Comparison of ENCODE assay signal across 12 cellular contexts in genomic region chr1:26307966-26308899, GRCh38. TPM values are rescaled to one million over a fixed set of nuclear protein-coding genes. Genes with fewer than 3 reads are reported as not detected.
DNase-seq lines count a peak whose midpoint lies in the region; ATAC-seq, FAIRE-seq and TF ChIP-seq lines count a peak whose summit lies in the region.
"Not testable (repeated sequence)": the region's sequence is repeated elsewhere in the genome, so short reads cannot be mapped to it uniquely, and the experiment has no call there.
"Had no signal": no experiment of that assay in that cellular context is flagged by ENCODE, and none has a peak within 500 bp of the region (broad histone marks: within the 10 kb centered on the region; RNA-seq: fewer than 3 reads in every experiment).

No MANE protein-coding gene starts in this region.

- not testable (repeated sequence) for H3K36me3 Mint-ChIP-seq in CD4-positive, alpha-beta memory T cell; WTC11

- TF ChIP-seq CTCF in PC-9 (conservative IDR thresholded peaks at IDR 0.05); WTC11 (IDR thresholded peaks at IDR 0.05); K562 (IDR thresholded peaks at IDR 0.05 in 2 of 3, conservative IDR thresholded peaks at IDR 0.05 in 1 of 3; ENCODE audit: insufficient read depth in 2 of 3, low read depth in 1 of 3, low read length in 3 of 3): not testable (repeated sequence)

- H3K4me2 ChIP-seq in PC-9 (0 out of 2 replicates have a peak overlapping the region, but pooled peaks have one; percentile 89), K562 (ENCODE audit: insufficient read depth, low read length) (peak overlapping the region; percentile 89)

- H3K36me3 ChIP-seq in CD4-positive, alpha-beta memory T cell (ENCODE audit: insufficient read depth, low read length); KOPT-K1 (ENCODE audit: insufficient read depth, low read length); PC-9 (ENCODE audit: low read depth); K562 (ENCODE audit: control insufficient read depth, insufficient read depth, low read length): not testable (repeated sequence)

- H3K79me2 ChIP-seq in PC-9 (ENCODE audit: low read depth) (peaks cover 28% of the 10 kb centered on the region), K562 (ENCODE audit: control insufficient read depth, insufficient read depth, low read length) (peaks cover 13% of the 10 kb centered on the region; the same call in 2 of the 3 replicates)

- not testable (repeated sequence) for H3K9me3 Mint-ChIP-seq in CD4-positive, alpha-beta memory T cell; WTC11

- not testable (repeated sequence) for H3K27me3 ChIP-seq in CD4-positive, alpha-beta memory T cell (ENCODE audit: insufficient read depth, low read length); PC-9 (ENCODE audit: insufficient read depth, low read depth); K562 (ENCODE audit: control insufficient read depth in 2 of 2, insufficient read depth in 2 of 2, low read length in 2 of 2); mononuclear cell (ENCODE audit: insufficient read depth, low read length)

- TF ChIP-seq RAD21 in K562 (CRISPR knock-in tag; conservative IDR thresholded peaks at IDR 0.05 in 1 of 2, IDR thresholded peaks at IDR 0.05 in 1 of 2): not testable (repeated sequence)

- H3K9ac ChIP-seq in K562 (ENCODE audit: insufficient read depth in 1 of 2, low read depth in 2 of 2, low read length in 2 of 2): peak overlapping the region; percentile 72 to 88; a peak in 3 of 4 replicates

- H3K4me3 ChIP-seq in CD4-positive, alpha-beta memory T cell (ENCODE audit: low read length in 2 of 2): peak overlapping the region; percentile 29 to 69
- H3K4me3 ChIP-seq in PC-9, K562: not testable (repeated sequence)
- peak overlapping the region; percentile 4 for H3K4me3 ChIP-seq in mononuclear cell (ENCODE audit: low read length)

- not testable (repeated sequence) for H3K27me3 Mint-ChIP-seq in CD4-positive, alpha-beta memory T cell; WTC11 (ENCODE audit: low read depth)

- CTCF ChIA-PET in CD4-positive, alpha-beta memory T cell (lab: Charles Lee; ENCODE audit: partially characterized antibody): interaction anchor here (0.7 to 25.6 kb wide), 12 partner anchors 12 to 109 kb away, joined by 3 to 1027 read pairs (median 5); partner anchors contain the start of genes CD52 and SH3BGRL3
- CTCF ChIA-PET in PC-9 (lab: Charles Lee); K562 (lab: Yijun Ruan, JAX; ENCODE audit: low intra/inter-chr PET ratio): not testable (repeated sequence)
- CTCF ChIA-PET in WTC11 (lab: Charles Lee): interaction anchor here (0.6 to 5.2 kb wide), 11 partner anchors 13 to 977 kb away, joined by 3 to 42 read pairs (median 4); partner anchors contain the start of genes CEP85, SH3BGRL3 and ZNF593

- peak overlapping the region; percentile 81 to 98 (median 96) for H3K27ac Mint-ChIP-seq in CD4-positive, alpha-beta memory T cell
- peak overlapping the region; percentile 19 for H3K27ac Mint-ChIP-seq in WTC11

- peak overlapping the region; percentile 74 for H3K27ac ChIP-seq in CD4-positive, alpha-beta memory T cell (ENCODE audit: low read depth, low read length)
- peak overlapping the region; percentile 96 for H3K27ac ChIP-seq in KOPT-K1 (ENCODE audit: low read depth, low read length, poor library complexity, severe bottlenecking)
- not testable (repeated sequence) for H3K27ac ChIP-seq in PC-9
- H3K27ac ChIP-seq in K562 (ENCODE audit: extremely low read depth, low read depth, low read length): peak overlapping the region; percentile 86

- FAIRE-seq in K562 (lab: Jason Lieb, UNC): peak; percentile 86

- H3K9me1 ChIP-seq in K562 (ENCODE audit: control insufficient read depth, insufficient read depth, low read length): not testable (repeated sequence)

- not testable (repeated sequence) for TF ChIP-seq EP300 in K562 (IDR thresholded peaks at IDR 0.05; ENCODE audit: low read length)

- H2AFZ ChIP-seq in PC-9: not testable (repeated sequence)
- H2AFZ ChIP-seq in K562 (ENCODE audit: low read depth, low read length): peak overlapping the region; percentile 99

- in situ Hi-C loops in K562 (cut with MboI): not testable (repeated sequence)

- not testable (repeated sequence) for ATAC-seq in WTC11
- ATAC-seq in K562: peak; percentile 45

- intact Hi-C loops in CD4-positive, alpha-beta memory T cell (cut with micrococcal nuclease): loop anchor here (1.0 kb wide), 2 partner anchors 9 to 21 kb away; partner anchors contain the start of gene CD52
- intact Hi-C loops in PC-9 (cut with micrococcal nuclease; ENCODE audit: unreplicated experiment): loop anchor here (5.0 kb wide), 1 partner anchor 49 kb away; no protein-coding TSS in a partner anchor
- intact Hi-C loops in K562 (cut with micrococcal nuclease): not testable (repeated sequence)

- H3K9me3 ChIP-seq in CD4-positive, alpha-beta memory T cell (ENCODE audit: control insufficient read depth in 1 of 2, low read length in 2 of 2); KOPT-K1 (ENCODE audit: insufficient read depth, low read length, poor library complexity, severe bottlenecking); PC-9 (ENCODE audit: insufficient read depth, low read depth); K562 (replicated peaks; ENCODE audit: control insufficient read depth, insufficient read depth, low read depth, low read length); mononuclear cell (ENCODE audit: low read depth, low read length): not testable (repeated sequence)

- peaks cover 44% of the 10 kb centered on the region for H3K4me1 ChIP-seq in CD4-positive, alpha-beta memory T cell (ENCODE audit: insufficient read depth, low read length)
- H3K4me1 ChIP-seq in PC-9 (replicated peaks; ENCODE audit: insufficient read depth): peaks cover 17% of the 10 kb centered on the region
- peaks cover 28 to 31% of the 10 kb centered on the region in 2 experiments for H3K4me1 ChIP-seq in K562 (replicated peaks in 1 of 2; ENCODE audit: control insufficient read depth in 2 of 2, insufficient read depth in 2 of 2, low read length in 2 of 2)
- H3K4me1 ChIP-seq in mononuclear cell (ENCODE audit: insufficient read depth, low read length): peaks cover 73% of the 10 kb centered on the region

- WGBS in K562 (ENCODE audit: insufficient coverage, low coverage, missing lambda C conversion rate): 57% methylated on average over 17 of the region's 21 CpGs

- H3K9me2 ChIP-seq in PC-9 (ENCODE audit: insufficient read depth): not testable (repeated sequence)

- H4K20me1 ChIP-seq in PC-9 (ENCODE audit: insufficient read depth); K562 (replicated peaks; ENCODE audit: control insufficient read depth, insufficient read depth, low read length): not testable (repeated sequence)

- not testable (repeated sequence) for BruUV-seq in PC-9 (replicated peaks; lab: Mats Ljungman, UMichigan)
- TSS peak; percentile 64 for BruUV-seq in K562 (replicated peaks; lab: Mats Ljungman, UMichigan)

- DNase-seq in CD4-positive, alpha-beta memory T cell: peak in 1 of 5 donors; percentile 64
- not testable (repeated sequence) for DNase-seq in PC-9; WTC11 (ENCODE audit: low spot score)
- peak; percentile 57 to 61 for DNase-seq in activated T-cell treated with anti-CD3 and anti-CD28 coated beads, Interleukin-2, amount 50 U/mL, for 48 hours
- peak; percentile 51 to 79 (median 66) for DNase-seq in K562 (ENCODE audit: extremely low read depth in 1 of 4, low spot score in 3 of 4)
- DNase-seq in stimulated activated CD8-positive, alpha-beta memory T cell treated with anti-CD3 and anti-CD28 coated beads, Interleukin-4, amount 100 ng/mL, for 48 hours: peak; percentile 59

- TF ChIP-seq POLR2A in K562 (conservative IDR thresholded peaks at IDR 0.05): peak; percentile 36; the same call in 1 of the 2 replicates

- H3F3A ChIP-seq in PC-9 (ENCODE audit: insufficient read depth, low read depth): not testable (repeated sequence)

- POLR2A ChIA-PET in CD4-positive, alpha-beta memory T cell (lab: Charles Lee; ENCODE audit: partially characterized antibody): interaction anchor here (0.7 to 38.6 kb wide), 10 partner anchors 4 to 311 kb away, joined by 3 to 3358 read pairs (median 5); partner anchors contain the start of genes CD52, CEP85, SH3BGRL3 and UBXN11
- POLR2A ChIA-PET in PC-9 (lab: Charles Lee; ENCODE audit: unreplicated experiment): interaction anchor here (0.7 kb wide), 2 partner anchors 29 to 56 kb away, joined by 3 to 5 read pairs; partner anchors contain the start of gene SH3BGRL3
- POLR2A ChIA-PET in WTC11 (lab: Charles Lee): interaction anchor here (0.7 kb wide), 2 partner anchors 15 to 121 kb away, joined by 5 to 7 read pairs; no protein-coding TSS in a partner anchor
- POLR2A ChIA-PET in K562 (lab: Yijun Ruan, JAX): interaction anchor here (0.6 to 2.5 kb wide), 13 partner anchors 9 to 208 kb away, joined by 3 to 13 read pairs (median 4); partner anchors contain the start of gene CD52

- H3K4me3 Mint-ChIP-seq in CD4-positive, alpha-beta memory T cell: peak overlapping the region; percentile 23 to 99 (median 98)
- H3K4me3 Mint-ChIP-seq in WTC11: not testable (repeated sequence)

- H3K4me1 Mint-ChIP-seq in CD4-positive, alpha-beta memory T cell: peaks cover 31 to 50% (median 40%) of the 10 kb centered on the region in 4 donors
- H3K4me1 Mint-ChIP-seq in WTC11: peaks cover 23% of the 10 kb centered on the region

RNA-seq across cellular contexts. Expression of gene UBXN11, which starts 1.8 kb away (rescaled TPM):
- total RNA-seq in CD4-positive, alpha-beta memory T cell: 100 to 1,000 TPM; 115 to 117 TPM
- polyA plus RNA-seq in CD4-positive, alpha-beta memory T cell: 10 to 100 TPM; 13.3 to 17.4 TPM
- total RNA-seq in PC-9 (2021) (57.2 and 59.9 TPM in 2 replicates), WTC11 (2021) (12.4 to 14.1 TPM (median 14.1 TPM) in 3 replicates), K562 (2014; rRNA removed) (11.3 and 11.5 TPM in 2 replicates), K562 (2014; rRNA removed; fragmentation: Illumina TruSeq; extraction: Trizol) (2.6 and 4.0 TPM in 2 replicates), K562 (2015; rRNA removed; fragmentation: Illumina TruSeq; extraction: Trizol) (8.1 and 8.2 TPM in 2 replicates), K562 (2021) (20.2 and 24.9 TPM in 2 replicates), mononuclear cell (24.5 TPM)
- total RNA-seq in K562 (2011; cell fraction: chromatin; rRNA removed; ENCODE audit: low replicate concordance): 26.5 and 67.3 TPM in 2 replicates
- total RNA-seq in K562 (2011; cell fraction: nucleolus; rRNA removed): 42.6 and 44.4 TPM in 2 replicates
- 37.0 and 39.5 TPM in 2 replicates for total RNA-seq in K562 (2011; cell fraction: nucleoplasm; rRNA removed)
- polyA plus RNA-seq in K562 (2011; rRNA removed) (17.5 and 20.9 TPM in 2 replicates), K562 (2014; fragmentation: Illumina TruSeq; extraction: Trizol) (12.3 and 14.7 TPM in 2 replicates), K562 (2014; fragmentation: Nextera tagmentation; extraction: Ambion mirVana) (1 to 10 TPM in 1 of 2 experiments, under 1 TPM in 1; 0.48 to 2.1 TPM), K562 (2014; rRNA removed) (30.6 and 34.3 TPM in 2 replicates)
- 20.1 and 26.4 TPM in 2 replicates for polyA plus RNA-seq in K562 (2011; cell fraction: cytosol; rRNA removed)
- polyA plus RNA-seq in K562 (2011; cell fraction: nucleus; rRNA removed): 134 and 188 TPM in 2 replicates
- 23.4 and 28.6 TPM in 2 replicates for polyA plus RNA-seq in K562 (2012)
- 9.3 and 10.4 TPM in 2 replicates for polyA minus RNA-seq in K562 (2011; rRNA and poly(A)+ RNA removed)
- polyA minus RNA-seq in K562 (2011; cell fraction: cytosol; rRNA and poly(A)+ RNA removed): 7.9 and 8.8 TPM in 2 replicates
- polyA minus RNA-seq in K562 (2011; cell fraction: nucleus; rRNA and poly(A)+ RNA removed): 26.3 and 27.6 TPM in 2 replicates

RNA-seq across cellular contexts. Expression of gene CD52, which starts 9.5 kb away (rescaled TPM):
- total RNA-seq in CD4-positive, alpha-beta memory T cell: 1,000 to 10,000 TPM; 1,302 to 1,324 TPM
- polyA plus RNA-seq in CD4-positive, alpha-beta memory T cell: over 10,000 TPM in 1 of 2 donors, 1,000 to 10,000 TPM in 1; 8,660 to 12,303 TPM
- total RNA-seq in PC-9 (2021) (1.2 TPM in 1 of 2 replicates, not detected in the other), WTC11 (2021) (2.8 to 3.7 TPM (median 3.4 TPM) in 3 replicates), K562 (2014; rRNA removed) (34.9 and 43.3 TPM in 2 replicates), K562 (2014; rRNA removed; fragmentation: Illumina TruSeq; extraction: Trizol) (127 TPM in 2 replicates), K562 (2015; rRNA removed; fragmentation: Illumina TruSeq; extraction: Trizol) (182 and 185 TPM in 2 replicates), K562 (2021) (70.9 and 90.7 TPM in 2 replicates), mononuclear cell (428 TPM)
- total RNA-seq in K562 (2011; cell fraction: chromatin; rRNA removed; ENCODE audit: low replicate concordance): 26.7 and 65.5 TPM in 2 replicates
- 72.0 and 78.5 TPM in 2 replicates for total RNA-seq in K562 (2011; cell fraction: nucleolus; rRNA removed)
- 50.2 and 55.9 TPM in 2 replicates for total RNA-seq in K562 (2011; cell fraction: nucleoplasm; rRNA removed)
- polyA plus RNA-seq in K562 (2011; rRNA removed) (312 and 418 TPM in 2 replicates), K562 (2014; fragmentation: Illumina TruSeq; extraction: Trizol) (147 and 173 TPM in 2 replicates), K562 (2014; fragmentation: Nextera tagmentation; extraction: Ambion mirVana) (100 to 1,000 TPM; 355 to 488 TPM), K562 (2014; rRNA removed) (152 and 198 TPM in 2 replicates)
- polyA plus RNA-seq in K562 (2011; cell fraction: cytosol; rRNA removed): 457 and 520 TPM in 2 replicates
- 77.7 and 147 TPM in 2 replicates for polyA plus RNA-seq in K562 (2011; cell fraction: nucleus; rRNA removed)
- 170 and 195 TPM in 2 replicates for polyA plus RNA-seq in K562 (2012)
- polyA minus RNA-seq in K562 (2011; rRNA and poly(A)+ RNA removed): 56.1 and 74.7 TPM in 2 replicates
- polyA minus RNA-seq in K562 (2011; cell fraction: cytosol; rRNA and poly(A)+ RNA removed): 28.1 and 33.6 TPM in 2 replicates
- polyA minus RNA-seq in K562 (2011; cell fraction: nucleus; rRNA and poly(A)+ RNA removed): 6.9 and 14.1 TPM in 2 replicates
- total RNA-seq: kidney epithelial cell, skeletal muscle tissue, temporal lobe had no signal

RNA-seq across cellular contexts. Expression of gene SH3BGRL3, which starts 28.3 kb away (rescaled TPM):
- 100 to 1,000 TPM; 293 to 305 TPM for total RNA-seq in CD4-positive, alpha-beta memory T cell
- polyA plus RNA-seq in CD4-positive, alpha-beta memory T cell: 1,000 to 10,000 TPM in 1 of 2 donors, 100 to 1,000 TPM in 1; 979 to 1,531 TPM
- total RNA-seq in PC-9 (2021): 168 and 206 TPM in 2 replicates
- total RNA-seq in WTC11 (2021): 70.8 to 92.9 TPM (median 92.3 TPM) in 3 replicates
- total RNA-seq in K562 (2011; cell fraction: chromatin; rRNA removed; ENCODE audit: low replicate concordance): 38.1 and 86.2 TPM in 2 replicates
- 46.2 and 57.2 TPM in 2 replicates for total RNA-seq in K562 (2011; cell fraction: nucleolus; rRNA removed)
- total RNA-seq in K562 (2011; cell fraction: nucleoplasm; rRNA removed): 65.8 and 101 TPM in 2 replicates
- total RNA-seq in K562 (2014; rRNA removed): 32.9 and 60.5 TPM in 2 replicates
- total RNA-seq in K562 (2014; rRNA removed; fragmentation: Illumina TruSeq; extraction: Trizol): 29.8 and 30.3 TPM in 2 replicates
- 54.2 and 55.0 TPM in 2 replicates for total RNA-seq in K562 (2015; rRNA removed; fragmentation: Illumina TruSeq; extraction: Trizol)
- 96.2 and 110 TPM in 2 replicates for total RNA-seq in K562 (2021)
- polyA plus RNA-seq in K562 (2011; rRNA removed): 50.3 and 83.3 TPM in 2 replicates
- polyA plus RNA-seq in K562 (2011; cell fraction: cytosol; rRNA removed): 116 and 139 TPM in 2 replicates
- 74.3 and 96.2 TPM in 2 replicates for polyA plus RNA-seq in K562 (2011; cell fraction: nucleus; rRNA removed)
- 175 and 179 TPM in 2 replicates for polyA plus RNA-seq in K562 (2012)
- polyA plus RNA-seq in K562 (2014; fragmentation: Illumina TruSeq; extraction: Trizol): 140 and 152 TPM in 2 replicates
- 100 to 1,000 TPM; 106 to 137 TPM for polyA plus RNA-seq in K562 (2014; fragmentation: Nextera tagmentation; extraction: Ambion mirVana)
- 31.1 and 33.8 TPM in 2 replicates for polyA plus RNA-seq in K562 (2014; rRNA removed)
- polyA minus RNA-seq in K562 (2011; rRNA and poly(A)+ RNA removed): 79.6 and 89.0 TPM in 2 replicates
- 86.5 and 93.9 TPM in 2 replicates for polyA minus RNA-seq in K562 (2011; cell fraction: cytosol; rRNA and poly(A)+ RNA removed)
- polyA minus RNA-seq in K562 (2011; cell fraction: nucleus; rRNA and poly(A)+ RNA removed): 34.3 and 44.0 TPM in 2 replicates
- 59.2 TPM for total RNA-seq in mononuclear cell

RNA-seq across cellular contexts. Expression of gene CRYBG2, which starts 45.7 kb away (rescaled TPM):
- 1 to 10 TPM; 5.7 to 6.7 TPM for total RNA-seq in CD4-positive, alpha-beta memory T cell
- 1 to 10 TPM in 1 of 2 donors, under 1 TPM in 1; 0.27 to 3.8 TPM for polyA plus RNA-seq in CD4-positive, alpha-beta memory T cell
- total RNA-seq in PC-9 (2021): 21.7 and 24.6 TPM in 2 replicates
- 14.4 to 21.1 TPM (median 17.8 TPM) in 3 replicates for total RNA-seq in WTC11 (2021)
- total RNA-seq in K562 (2011; cell fraction: chromatin; rRNA removed; ENCODE audit: low replicate concordance): 7.8 and 10.7 TPM in 2 replicates
- 10.0 and 10.2 TPM in 2 replicates for total RNA-seq in K562 (2011; cell fraction: nucleolus; rRNA removed)
- total RNA-seq in K562 (2011; cell fraction: nucleoplasm; rRNA removed): 5.7 and 6.5 TPM in 2 replicates
- 7.5 and 12.6 TPM in 2 replicates for total RNA-seq in K562 (2014; rRNA removed)
- total RNA-seq in K562 (2014; rRNA removed; fragmentation: Illumina TruSeq; extraction: Trizol): 1.3 and 2.1 TPM in 2 replicates
- 1.9 and 2.5 TPM in 2 replicates for total RNA-seq in K562 (2015; rRNA removed; fragmentation: Illumina TruSeq; extraction: Trizol)
- 8.5 and 8.8 TPM in 2 replicates for total RNA-seq in K562 (2021)
- 3.3 and 3.8 TPM in 2 replicates for polyA plus RNA-seq in K562 (2011; rRNA removed)
- 4.8 and 8.5 TPM in 2 replicates for polyA plus RNA-seq in K562 (2011; cell fraction: cytosol; rRNA removed)
- polyA plus RNA-seq in K562 (2011; cell fraction: nucleus; rRNA removed): 6.5 and 9.6 TPM in 2 replicates
- 4.3 and 24.3 TPM in 2 replicates for polyA plus RNA-seq in K562 (2012)
- polyA plus RNA-seq in K562 (2014; fragmentation: Illumina TruSeq; extraction: Trizol): 3.7 and 5.1 TPM in 2 replicates
- polyA plus RNA-seq in K562 (2014; fragmentation: Nextera tagmentation; extraction: Ambion mirVana): 1 to 10 TPM in 1 of 2 experiments, under 1 TPM in 1; 0.39 to 2.4 TPM
- 3.1 and 8.1 TPM in 2 replicates for polyA plus RNA-seq in K562 (2014; rRNA removed)
- polyA minus RNA-seq in K562 (2011; rRNA and poly(A)+ RNA removed): 1.6 and 1.9 TPM in 2 replicates
- 5.9 and 7.5 TPM in 2 replicates for polyA minus RNA-seq in K562 (2011; cell fraction: cytosol; rRNA and poly(A)+ RNA removed)
- 2.6 and 4.4 TPM in 2 replicates for polyA minus RNA-seq in K562 (2011; cell fraction: nucleus; rRNA and poly(A)+ RNA removed)
- 0.10 TPM for total RNA-seq in mononuclear cell
- total RNA-seq: gastrocnemius medialis, skeletal muscle tissue had no signal
